10 cellular contexts compared by ENCODE assay signal in the genomic region with DNA sequence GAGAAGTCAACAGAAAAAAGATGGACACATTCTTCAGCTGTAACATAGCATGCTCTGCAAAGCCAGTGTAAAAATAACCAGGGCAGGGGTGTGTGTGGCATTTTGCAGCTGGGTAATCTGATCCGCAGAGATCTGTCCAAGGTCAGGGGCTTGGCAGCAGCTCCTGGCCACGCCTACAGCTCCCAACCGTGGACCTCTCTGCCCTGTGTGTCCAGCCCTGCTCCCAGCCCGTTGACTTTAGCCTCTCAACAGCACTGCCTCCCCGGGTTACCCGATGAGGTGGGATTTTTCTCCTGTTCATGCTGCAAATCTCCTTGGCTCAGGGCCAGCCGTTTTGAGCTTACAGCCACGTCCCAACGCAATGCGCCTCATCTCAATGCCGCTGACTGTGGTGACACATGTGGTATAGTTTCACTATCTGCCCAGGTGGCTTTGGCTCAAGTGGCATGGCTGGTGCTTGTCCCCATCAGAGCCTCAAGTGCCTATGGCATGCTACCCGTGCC.
DNase-seq lines count a peak whose midpoint lies in the region; ATAC-seq, FAIRE-seq and TF ChIP-seq lines count a peak whose summit lies in the region.
"Had no signal": no experiment of that assay in that cellular context is flagged by ENCODE, and none has a peak within 500 bp of the region (broad histone marks: within the 10 kb centered on the region; RNA-seq: fewer than 3 reads in every experiment).

No MANE protein-coding gene starts in this region.

- peaks cover 0 to 38% of the 10 kb centered on the region in 2 donors for H3K4me1 ChIP-seq in right atrium auricular region

- H3K36me3 ChIP-seq in right atrium auricular region = no peaks in the 10 kb centered on the region
- H3K36me3 ChIP-seq: BLaER1 had no signal

- H3K4me3 ChIP-seq in right atrium auricular region = no peak overlapping the region
- H3K4me3 ChIP-seq: BLaER1 had no signal

- no peaks in the 10 kb centered on the region for H3K9me3 ChIP-seq in right atrium auricular region
- H3K9me3 ChIP-seq: BLaER1 had no signal

- peak overlapping the region; percentile 48 to 92 for H3K27ac ChIP-seq in right atrium auricular region
- H3K27ac ChIP-seq: BLaER1 had no signal

- H3K27me3 ChIP-seq in right atrium auricular region = no peaks in the 10 kb centered on the region
- H3K27me3 ChIP-seq: BLaER1 had no signal

- FAIRE-seq in urothelium cell line (lab: Jason Lieb, UNC) = peak; percentile 20

- peak; percentile 50 for DNase-seq in activated effector memory CD4-positive, alpha-beta T cell treated with anti-CD3 and anti-CD28 coated beads, Interleukin-2, amount 50 U/mL, for 16 hours
- no peak for DNase-seq in activated effector memory CD4-positive, alpha-beta T cell treated with Interleukin-2 at 50 U/mL for 16 hours
- DNase-seq in RPMI8226 (peak; percentile 81), right atrium auricular region (ENCODE audit: low spot score) (no peak), urothelium cell line (ENCODE audit: low spot score) (peak; percentile 78), glomerular visceral epithelial cell (ENCODE audit: extremely low spot score) (no peak), NK-92 (lab: John Stamatoyannopoulos, UW; ENCODE audit: unreplicated experiment) (no peak)
- DNase-seq: Kasumi-1 had no signal

- TF ChIP-seq CTCF in right atrium auricular region (IDR thresholded peaks at IDR 0.05) = no peak

- ATAC-seq in HG03457 (IDR thresholded peaks at IDR 0.05; ENCODE audit: unreplicated experiment) = no peak

Comparison
In these comparisons a context has a peak if more than half of its experiments do, and no peak if none do; other contexts are left out.
1. DNase-seq: peak in activated effector memory CD4-positive, alpha-beta T cell treated with anti-CD3 and anti-CD28 coated beads, Interleukin-2, amount 50 U/mL, for 16 hours (single experiment), RPMI8226 (single experiment) and urothelium cell line (single experiment); none in activated effector memory CD4-positive, alpha-beta T cell treated with Interleukin-2 at 50 U/mL for 16 hours (single experiment), right atrium auricular region (single experiment), glomerular visceral epithelial cell (single experiment) and NK-92 (single experiment).